Comparison of ENCODE assay signal across 8 cellular contexts in genomic region chr7:74061840-74062539, GRCh38. TPM values are rescaled to one million over a fixed set of nuclear protein-coding genes. Genes with fewer than 3 reads are reported as not detected.
DNase-seq lines count a peak whose midpoint lies in the region; ATAC-seq and TF ChIP-seq lines count a peak whose summit lies in the region.

No MANE protein-coding gene starts in this region.

- H3K9me3 ChIP-seq in duodenal mucosa (ENCODE audit: control insufficient read depth in 1 of 2, low read length in 2 of 2) (no peaks in the 10 kb centered on the region), mesenchymal stem cell (ENCODE audit: control insufficient read depth, low read length) (no peaks in the 10 kb centered on the region)

- no peak overlapping the region for H3K4me3 Mint-ChIP-seq in activated CD8-positive, alpha-beta T cell treated with anti-CD3 and anti-CD28 coated beads for 36 hours

- no peaks in the 10 kb centered on the region for H3K9me3 Mint-ChIP-seq in activated CD8-positive, alpha-beta T cell treated with anti-CD3 and anti-CD28 coated beads for 36 hours

- no peaks in the 10 kb centered on the region for H3K27me3 Mint-ChIP-seq in activated CD8-positive, alpha-beta T cell treated with anti-CD3 and anti-CD28 coated beads for 36 hours

- ATAC-seq in GM18520 (IDR thresholded peaks at IDR 0.05; ENCODE audit: unreplicated experiment) (peak; percentile 95), HG03108 (IDR thresholded peaks at IDR 0.05; ENCODE audit: unreplicated experiment) (no peak)
- ATAC-seq in activated CD8-positive, alpha-beta T cell treated with anti-CD3 and anti-CD28 coated beads for 36 hours, result peak; percentile 97

- H2BK15ac ChIP-seq in mesenchymal stem cell (ENCODE audit: low read depth, poor library complexity, severe bottlenecking), result peak overlapping the region; percentile 83

- peak overlapping the region; percentile 50 to 51 for H3K4me3 ChIP-seq in duodenal mucosa (ENCODE audit: low read depth in 1 of 2, low read length in 2 of 2)
- peak overlapping the region in 1 of 2 experiments; percentile 65 for H3K4me3 ChIP-seq in mesenchymal stem cell (ENCODE audit: insufficient read depth in 1 of 2, low read depth in 1 of 2, low read length in 2 of 2)

- H3K4me1 Mint-ChIP-seq in activated CD8-positive, alpha-beta T cell treated with anti-CD3 and anti-CD28 coated beads for 36 hours (ENCODE audit: low read depth), result peaks cover 5% of the 10 kb centered on the region

- peak overlapping the region; percentile 78 for H3K27ac Mint-ChIP-seq in activated CD8-positive, alpha-beta T cell treated with anti-CD3 and anti-CD28 coated beads for 36 hours

- intact Hi-C loops in activated CD8-positive, alpha-beta T cell treated with anti-CD3 and anti-CD28 coated beads for 36 hours (cut with micrococcal nuclease), result loop anchor here (10.0 kb wide), 1 partner anchor 343 kb away; no protein-coding TSS in a partner anchor

- CTCF ChIA-PET in activated CD8-positive, alpha-beta T cell treated with anti-CD3 and anti-CD28 coated beads for 36 hours (lab: Charles Lee), result no interaction called here

- H2BK120ac ChIP-seq in mesenchymal stem cell (ENCODE audit: low read depth, low read length), result peak overlapping the region; percentile 71

- H3K9ac ChIP-seq in duodenal mucosa (ENCODE audit: low read depth in 1 of 2, low read length in 2 of 2) (peak overlapping the region; percentile 57 to 66), mesenchymal stem cell (ENCODE audit: low read length) (peak overlapping the region; percentile 95)

- POLR2A ChIA-PET in activated CD8-positive, alpha-beta T cell treated with anti-CD3 and anti-CD28 coated beads for 36 hours (lab: Charles Lee), result no interaction called here

- H3K4me1 ChIP-seq in duodenal mucosa (ENCODE audit: control insufficient read depth in 1 of 2, insufficient read depth in 2 of 2, low read length in 2 of 2) (peaks cover 17 to 18% of the 10 kb centered on the region in 2 donors), mesenchymal stem cell (ENCODE audit: control insufficient read depth, insufficient read depth, low read depth, low read length) (peaks cover 10% of the 10 kb centered on the region)

- H3K36me3 Mint-ChIP-seq in activated CD8-positive, alpha-beta T cell treated with anti-CD3 and anti-CD28 coated beads for 36 hours (ENCODE audit: low read depth), result no peaks in the 10 kb centered on the region

- peak overlapping the region; percentile 5 for H2BK5ac ChIP-seq in mesenchymal stem cell (ENCODE audit: low read depth, low read length, poor library complexity, severe bottlenecking)

- peak; percentile 27 for DNase-seq in NCI-H2107 treated with DMSO at 0.1 percent for 48 hours (lab: John Stamatoyannopoulos, UW; ENCODE audit: unreplicated experiment)
- peak; percentile 70 for DNase-seq in activated CD8-positive, alpha-beta T cell treated with anti-CD3 and anti-CD28 coated beads for 36 hours
- DNase-seq in mesenchymal stem cell, result peak; percentile 93
- DNase-seq in stimulated activated CD8-positive, alpha-beta memory T cell treated with anti-CD3 and anti-CD28 coated beads, Interleukin-15, amount 100 ng/mL, for 48 hours (ENCODE audit: low read depth in 2 of 2), result peak; percentile 35 to 63
- DNase-seq in DMS79 (lab: John Stamatoyannopoulos, UW), result no peak

- WGBS in mesenchymal stem cell, result 56% methylated on average over 20 of the region's 20 CpGs

- peak overlapping the region; percentile 46 for H2AFZ ChIP-seq in mesenchymal stem cell (ENCODE audit: low read depth, low read length)

- peak overlapping the region; percentile 29 for H2AK5ac ChIP-seq in mesenchymal stem cell (ENCODE audit: low read length, severe bottlenecking)

- H3K27ac ChIP-seq in duodenal mucosa (ENCODE audit: low read depth, low read length) (peak overlapping the region; percentile 78), mesenchymal stem cell (ENCODE audit: low read length, poor library complexity, severe bottlenecking) (peak overlapping the region; percentile 39)

- peak overlapping the region; percentile 17 for H3K4me2 ChIP-seq in mesenchymal stem cell (ENCODE audit: low read length, poor library complexity, severe bottlenecking)

- no peaks in the 10 kb centered on the region for H3K36me3 ChIP-seq in duodenal mucosa (ENCODE audit: control insufficient read depth in 1 of 2, insufficient read depth in 2 of 2, low read length in 2 of 2)
- H3K36me3 ChIP-seq in mesenchymal stem cell (ENCODE audit: control insufficient read depth in 1 of 2, insufficient read depth in 2 of 2, low read depth in 1 of 2, low read length in 2 of 2), result peaks cover 0 to 13% of the 10 kb centered on the region in 2 experiments

- TF ChIP-seq CTCF in activated CD8-positive, alpha-beta T cell treated with anti-CD3 and anti-CD28 coated beads for 36 hours (IDR thresholded peaks at IDR 0.05), result no peak

- H3K27me3 ChIP-seq in duodenal mucosa (ENCODE audit: control insufficient read depth in 1 of 2, insufficient read depth in 2 of 2, low read length in 2 of 2), result no peaks in the 10 kb centered on the region
- H3K27me3 ChIP-seq in mesenchymal stem cell (ENCODE audit: control insufficient read depth in 1 of 2, insufficient read depth in 1 of 2, low read length in 2 of 2), result peaks cover 0 to 9% of the 10 kb centered on the region in 2 experiments

- H3K4ac ChIP-seq in mesenchymal stem cell (ENCODE audit: low read depth in 1 of 2, low read length in 2 of 2), result peak overlapping the region in 1 of 2 experiments; percentile 88

- peak overlapping the region; percentile 16 to 28 for H3K18ac ChIP-seq in mesenchymal stem cell (ENCODE audit: low read depth in 1 of 2, low read length in 2 of 2)

- peak overlapping the region in 1 of 2 experiments; percentile 75 for H3K14ac ChIP-seq in mesenchymal stem cell (ENCODE audit: low read length in 2 of 2)

- no peak overlapping the region for H3K23ac ChIP-seq in mesenchymal stem cell (ENCODE audit: low read length in 2 of 2)

- H4K8ac ChIP-seq in mesenchymal stem cell (ENCODE audit: low read length), result peak overlapping the region; percentile 96

- H2BK12ac ChIP-seq in mesenchymal stem cell (ENCODE audit: low read length in 2 of 2), result peak overlapping the region; percentile 11 to 93

- H4K91ac ChIP-seq in mesenchymal stem cell (ENCODE audit: low read length), result peak overlapping the region; percentile 81

- no peaks in the 10 kb centered on the region for H3K79me1 ChIP-seq in mesenchymal stem cell (replicated peaks; ENCODE audit: low read length, poor library complexity, severe bottlenecking)

RNA-seq across cellular contexts. Expression of gene LIMK1, which starts 21.6 kb away (rescaled TPM):
- 10 to 100 TPM; 17.8 to 20.8 TPM for total RNA-seq in activated CD8-positive, alpha-beta T cell treated with anti-CD3 and anti-CD28 coated beads for 36 hours
- 54.8 TPM for polyA plus RNA-seq in mesenchymal stem cell (2013, experiment 1 of 2)
- polyA plus RNA-seq in mesenchymal stem cell (2013, experiment 2 of 2), result 54.9 TPM

RNA-seq across cellular contexts. Expression of gene ELN, which starts 34.0 kb away (rescaled TPM):
- not detected for total RNA-seq in activated CD8-positive, alpha-beta T cell treated with anti-CD3 and anti-CD28 coated beads for 36 hours
- 0.18 TPM for polyA plus RNA-seq in mesenchymal stem cell (2013, experiment 1 of 2)
- 0.11 TPM for polyA plus RNA-seq in mesenchymal stem cell (2013, experiment 2 of 2)
